Comparison of ENCODE assay signal across 28 cellular contexts in genomic region chr21:45856422-45856821, GRCh38.
A peak's percentile ranks its signal among the peaks of the same experiment; 100 is the strongest.
DNase-seq lines count a peak whose midpoint lies in the region; ATAC-seq, FAIRE-seq and TF ChIP-seq lines count a peak whose summit lies in the region.
"Had no signal": no experiment of that assay in that cellular context is flagged by ENCODE, and none has a peak within 500 bp of the region (broad histone marks: within the 10 kb centered on the region; RNA-seq: fewer than 3 reads in every experiment).

No MANE protein-coding gene starts in this region.

- H2AFZ ChIP-seq in Loucy (ENCODE audit: low read length), result no peak overlapping the region

- peak; percentile 33 for DNase-seq in activated CD8-positive, alpha-beta memory T cell treated with anti-CD3 and anti-CD28 coated beads for 24 hours
- DNase-seq in activated CD8-positive, alpha-beta memory T cell treated with anti-CD3 and anti-CD28 coated beads, Interleukin-2, amount 10 ng/mL, durations not matched to agents 7 days and 5 days, result no peak
- peak; percentile 52 for DNase-seq in kidney
- DNase-seq in stomach, result peak; percentile 20
- no peak for DNase-seq in NCI-H2081 treated with DMSO at 0.1 percent for 48 hours (lab: John Stamatoyannopoulos, UW)
- DNase-seq: ACHN; BE2C; Calu3; DMS79 treated with DMSO at 0.1 percent for 48 hours; GF-D8; HFFc6; NCI-H1105; NCI-H146; NCI-H1930; NCI-H446; NCI-H524 treated with DMSO at 0.1 percent for 48 hours; NCI-H774; NK-92 treated with Interleukin-12 subunit alpha and Interleukin-12 subunit beta, amount 100 ng/mL, for 24 hours; PC-3; SK-N-SH had no signal

- WGBS in stomach, 5 donors, result 84 to 93% (median 87%) methylated on average over 13 of the region's 13 CpGs

- no peaks in the 10 kb centered on the region for H3K9me3 Mint-ChIP-seq in activated CD8-positive, alpha-beta memory T cell treated with anti-CD3 and anti-CD28 coated beads, Interleukin-2, amount 10 ng/mL, durations not matched to agents 7 days and 5 days (ENCODE audit: low read depth)
- H3K9me3 Mint-ChIP-seq: HFFc6, IgD-negative memory B cell had no signal

- H3K27ac ChIP-seq in kidney (ENCODE audit: low read depth in 2 of 2, low read length in 2 of 2) (no peak overlapping the region), stomach (no peak overlapping the region)
- H3K27ac ChIP-seq: 22Rv1 had no signal

- peak overlapping the region; percentile 59 for H3K4me2 ChIP-seq in Loucy (ENCODE audit: low read depth, low read length, poor library complexity, severe bottlenecking)
- H3K4me2 ChIP-seq: SK-N-SH had no signal

- no peak for FAIRE-seq in kidney (lab: Jason Lieb, UNC)
- FAIRE-seq: GM12891, H54 had no signal

- H3K4me1 Mint-ChIP-seq in activated CD8-positive, alpha-beta memory T cell treated with anti-CD3 and anti-CD28 coated beads, Interleukin-2, amount 10 ng/mL, durations not matched to agents 7 days and 5 days, result no peaks in the 10 kb centered on the region
- H3K4me1 Mint-ChIP-seq: CD14-positive monocyte had no signal

- no peaks in the 10 kb centered on the region for H3K79me2 ChIP-seq in Loucy (ENCODE audit: insufficient read depth, low read length)

- peak overlapping the region; percentile 23 for H3K9ac ChIP-seq in Loucy (ENCODE audit: low read depth, low read length, poor library complexity, severe bottlenecking)
- H3K9ac ChIP-seq in kidney (ENCODE audit: low read length in 2 of 2), result no peak overlapping the region
- H3K9ac ChIP-seq: SK-N-SH had no signal

- no peaks in the 10 kb centered on the region for H4K20me1 ChIP-seq in Loucy (ENCODE audit: insufficient read depth, low read length, poor library complexity, severe bottlenecking)

- peak overlapping the region; percentile 44 for H3K4me3 ChIP-seq in Loucy (ENCODE audit: low read length, poor library complexity, severe bottlenecking)
- H3K4me3 ChIP-seq in kidney (ENCODE audit: low read length in 2 of 2), result no peak overlapping the region
- H3K4me3 ChIP-seq in stomach, result no peak overlapping the region

- no peaks in the 10 kb centered on the region for H3K36me3 Mint-ChIP-seq in activated CD8-positive, alpha-beta memory T cell treated with anti-CD3 and anti-CD28 coated beads, Interleukin-2, amount 10 ng/mL, durations not matched to agents 7 days and 5 days
- H3K36me3 Mint-ChIP-seq: CD14-positive monocyte, IgD-negative memory B cell had no signal

- H3K9me3 ChIP-seq in Loucy (ENCODE audit: insufficient read depth, low read depth, low read length) (no peaks in the 10 kb centered on the region), kidney (ENCODE audit: control insufficient read depth in 1 of 2, low read length in 2 of 2) (no peaks in the 10 kb centered on the region), stomach (no peaks in the 10 kb centered on the region)
- H3K9me3 ChIP-seq: BE2C, SK-N-SH had no signal

- no peak overlapping the region for H3K27ac Mint-ChIP-seq in activated CD8-positive, alpha-beta memory T cell treated with anti-CD3 and anti-CD28 coated beads, Interleukin-2, amount 10 ng/mL, durations not matched to agents 7 days and 5 days
- H3K27ac Mint-ChIP-seq: CD14-positive monocyte, HFFc6, IgD-negative memory B cell had no signal

- H3K27me3 ChIP-seq in Loucy (ENCODE audit: insufficient read depth, low read length, poor library complexity, severe bottlenecking) (no peaks in the 10 kb centered on the region), stomach (peaks cover 0 to 11% (median 0%) of the 10 kb centered on the region in 3 donors)
- H3K27me3 ChIP-seq: BE2C had no signal

- H3K9me2 ChIP-seq in Loucy (replicated peaks; ENCODE audit: low read depth, low read length), result no peaks in the 10 kb centered on the region
- H3K9me2 ChIP-seq: SK-N-SH had no signal

- no peaks in the 10 kb centered on the region for H3K36me3 ChIP-seq in Loucy (ENCODE audit: insufficient read depth, low read length)
- no peaks in the 10 kb centered on the region for H3K36me3 ChIP-seq in kidney (ENCODE audit: control insufficient read depth in 1 of 2, insufficient read depth in 2 of 2, low read length in 2 of 2)
- H3K36me3 ChIP-seq in stomach, result no peaks in the 10 kb centered on the region

- H3F3A ChIP-seq in Loucy (ENCODE audit: low read depth), result peaks cover 4% of the 10 kb centered on the region; the same call in 1 of the 2 replicates

- H3K27me3 Mint-ChIP-seq in activated CD8-positive, alpha-beta memory T cell treated with anti-CD3 and anti-CD28 coated beads, Interleukin-2, amount 10 ng/mL, durations not matched to agents 7 days and 5 days, result peaks cover 10% of the 10 kb centered on the region

- no peak for TF ChIP-seq CTCF in Loucy (conservative IDR thresholded peaks at IDR 0.05; ENCODE audit: low read length)
- TF ChIP-seq CTCF in kidney (IDR thresholded peaks at IDR 0.05; ENCODE audit: borderline replicate concordance, extremely low read depth, insufficient read depth), result no peak
- no peak for TF ChIP-seq CTCF in stomach (IDR thresholded peaks at IDR 0.05)

- no peak for TF ChIP-seq EP300 in stomach (IDR thresholded peaks at IDR 0.05)

- H3K4me3 Mint-ChIP-seq in activated CD8-positive, alpha-beta memory T cell treated with anti-CD3 and anti-CD28 coated beads, Interleukin-2, amount 10 ng/mL, durations not matched to agents 7 days and 5 days, result no peak overlapping the region
- H3K4me3 Mint-ChIP-seq: CD14-positive monocyte, HFFc6, IgD-negative memory B cell had no signal

- no peak for ATAC-seq in activated CD8-positive, alpha-beta memory T cell treated with anti-CD3 and anti-CD28 coated beads, Interleukin-2, amount 10 ng/mL, durations not matched to agents 7 days and 5 days
- ATAC-seq in HG03045 (IDR thresholded peaks at IDR 0.05; ENCODE audit: unreplicated experiment) (no peak), GM18867 (IDR thresholded peaks at IDR 0.05; ENCODE audit: unreplicated experiment) (no peak)
- ATAC-seq: PC-3 had no signal

- CTCF ChIA-PET in activated CD8-positive, alpha-beta memory T cell treated with anti-CD3 and anti-CD28 coated beads, Interleukin-2, amount 10 ng/mL, durations not matched to agents 7 days and 5 days (lab: Charles Lee), result no interaction called here

- peaks cover 48% of the 10 kb centered on the region for H3K4me1 ChIP-seq in Loucy (ENCODE audit: insufficient read depth, low read length, poor library complexity, severe bottlenecking)
- H3K4me1 ChIP-seq in kidney (ENCODE audit: control insufficient read depth in 1 of 2, insufficient read depth in 1 of 2, low read depth in 1 of 2, low read length in 2 of 2), result no peaks in the 10 kb centered on the region
- H3K4me1 ChIP-seq in stomach, result no peaks in the 10 kb centered on the region
- H3K4me1 ChIP-seq: BE2C had no signal

- no peak for TF ChIP-seq POLR2A in stomach (IDR thresholded peaks at IDR 0.05)

- intact Hi-C loops in kidney (cut with DNase I) (no loop called here), stomach (cut with DNase I; ENCODE audit: low total_unique reads) (no loop called here)

Comparison
In these comparisons a context has a peak if more than half of its experiments do, and no peak if none do; other contexts are left out.
1. DNase-seq: peak in activated CD8-positive, alpha-beta memory T cell treated with anti-CD3 and anti-CD28 coated beads for 24 hours (single experiment), kidney (single experiment) and stomach (single experiment); none in activated CD8-positive, alpha-beta memory T cell treated with anti-CD3 and anti-CD28 coated beads, Interleukin-2, amount 10 ng/mL, durations not matched to agents 7 days and 5 days (single experiment) and NCI-H2081 treated with DMSO at 0.1 percent for 48 hours (single experiment).